Comparison of ENCODE assay signal across 8 cellular contexts in the genomic region with DNA sequence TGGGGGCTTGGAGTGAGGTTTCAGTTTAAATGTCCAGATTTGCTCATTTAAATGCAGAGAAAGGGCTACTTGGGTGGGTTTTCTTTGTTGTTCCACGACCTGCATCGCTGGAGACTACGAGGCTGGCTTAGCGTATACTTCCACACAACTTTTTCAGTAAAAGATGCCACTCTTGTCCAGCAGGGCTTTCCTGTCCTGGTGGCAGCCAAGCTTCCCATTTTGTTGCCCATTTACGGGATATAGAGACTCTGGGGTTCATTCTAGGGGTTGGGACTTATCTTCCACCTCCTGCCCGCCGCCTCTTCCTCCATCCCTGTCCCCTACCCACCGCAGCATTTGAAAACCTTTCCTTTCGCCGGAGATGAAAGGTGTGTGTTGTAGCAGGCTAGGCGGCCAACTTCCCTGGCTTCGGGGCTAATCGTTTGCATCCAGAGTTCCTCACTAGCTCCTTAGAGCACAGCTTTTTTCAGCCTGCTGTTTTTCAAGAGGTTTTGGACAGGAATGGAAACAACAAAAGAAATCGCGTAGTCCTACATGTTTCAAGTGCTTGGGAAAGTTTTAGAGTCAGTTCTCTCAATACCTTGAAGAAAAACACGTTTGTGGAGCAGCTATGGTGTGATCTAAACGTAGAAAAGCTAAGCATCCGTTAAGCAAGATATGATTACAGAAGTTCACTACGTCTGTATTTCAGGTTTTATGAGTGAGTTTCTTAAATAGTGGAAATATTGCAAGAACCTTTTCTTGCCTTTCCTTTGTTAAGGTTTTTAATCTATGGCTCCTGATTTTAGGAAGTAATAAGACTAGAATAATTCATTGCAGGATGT. TPM values are rescaled to one million over a fixed set of nuclear protein-coding genes. Genes with fewer than 3 reads are reported as not detected.
DNase-seq lines count a peak whose midpoint lies in the region; ATAC-seq and TF ChIP-seq lines count a peak whose summit lies in the region.

No MANE protein-coding gene starts in this region.

- H3K4me1 ChIP-seq in spleen, result peaks cover 8 to 23% (median 17%) of the 10 kb centered on the region in 6 donors

- BruUV-seq in Calu3 (replicated peaks; lab: Mats Ljungman, UMichigan), result TSS peak; percentile 68

- no peaks in the 10 kb centered on the region for H3K36me3 ChIP-seq in spleen

- peaks cover 30% of the 10 kb centered on the region for H3K36me3 Mint-ChIP-seq in Calu3 (ENCODE audit: insufficient read depth, unreplicated experiment)

- no peak for TF ChIP-seq POLR2A in spleen (IDR thresholded peaks at IDR 0.05)

- CTCF ChIA-PET in Calu3 (lab: Charles Lee), result interaction anchor here (0.7 to 2.6 kb wide), 10 partner anchors 9 to 185 kb away, joined by 3 to 16 read pairs (median 3); a partner anchor contains a TSS

- H3K4me3 Mint-ChIP-seq in Calu3 (ENCODE audit: low read depth, unreplicated experiment), result peak overlapping the region; percentile 87

- H3K27ac ChIP-seq in spleen, result no peak overlapping the region

- intact Hi-C loops in Calu3 (cut with micrococcal nuclease; ENCODE audit: unreplicated experiment), result no loop called here
- intact Hi-C loops in spleen (cut with DNase I; ENCODE audit: low total_unique reads), result no loop called here

- TF ChIP-seq CTCF in Calu3 (IDR thresholded peaks at IDR 0.05; ENCODE audit: unreplicated experiment) (peak; percentile 36), spleen (IDR thresholded peaks at IDR 0.05 in 8 of 11, conservative IDR thresholded peaks at IDR 0.05 in 3 of 11) (no peak)

- peaks cover 7% of the 10 kb centered on the region for H3K4me1 Mint-ChIP-seq in Calu3 (ENCODE audit: low read depth, unreplicated experiment)

- peaks cover 0 to 25% (median 13%) of the 10 kb centered on the region in 7 donors for H3K27me3 ChIP-seq in spleen (replicated peaks in 1 of 7)

- H3K9me3 ChIP-seq in spleen, result no peaks in the 10 kb centered on the region

- no peaks in the 10 kb centered on the region for H3K9me3 Mint-ChIP-seq in Calu3 (ENCODE audit: low read depth, unreplicated experiment)

- peak; percentile 33 for DNase-seq in Calu3
- DNase-seq in HuH-7.5 (ENCODE audit: low spot score), result peak; percentile 56
- peak; percentile 55 for DNase-seq in activated CD8-positive, alpha-beta memory T cell treated with anti-CD3 and anti-CD28 coated beads, Interleukin-2, amount 50 U/mL, for 48 hours
- DNase-seq in spleen, result no peak
- DNase-seq in effector CD8-positive, alpha-beta T cell (lab: John Stamatoyannopoulos, UW), result no peak
- DNase-seq in stimulated activated CD4-positive, alpha-beta T cell treated with anti-CD3 and anti-CD28 coated beads, Interleukin-2, amount 100 ng/mL, for 24 hours, result no peak

- WGBS in spleen, 5 donors, result 3 to 5% (median 4%) methylated on average over 19 of the region's 19 CpGs

- H3K27ac Mint-ChIP-seq in Calu3 (ENCODE audit: unreplicated experiment), result peak overlapping the region; percentile 92

- ATAC-seq in GM19372 (IDR thresholded peaks at IDR 0.05; ENCODE audit: low read depth, unreplicated experiment), result peak; percentile 16

- no peaks in the 10 kb centered on the region for H3K27me3 Mint-ChIP-seq in Calu3 (ENCODE audit: unreplicated experiment)

- peak overlapping the region; percentile 83 for H3K4me3 ChIP-seq in iPS-11a (ENCODE audit: low read depth, low read length)
- H3K4me3 ChIP-seq in spleen, result peak overlapping the region; percentile 43 to 94 (median 66)

RNA-seq across cellular contexts. Expression of a gene that starts 0.8 kb away (rescaled TPM):
- total RNA-seq in Calu3 (2022) (34.9 and 47.0 TPM in 2 replicates), spleen (1 to 10 TPM in 2 of 7 donors, under 1 TPM in 5; 0.39 to 2.2 (median 0.64) TPM)
- polyA plus RNA-seq in spleen, result under 1 TPM; 0.11 to 0.24 (median 0.19) TPM

RNA-seq across cellular contexts. Expression of a gene that starts 25.9 kb away (rescaled TPM):
- total RNA-seq in Calu3 (2022) (358 and 376 TPM in 2 replicates), spleen (100 to 1,000 TPM in 6 of 7 donors, 10 to 100 TPM in 1; 99.0 to 128 (median 110) TPM)
- polyA plus RNA-seq in spleen, result 100 to 1,000 TPM; 176 to 243 (median 207) TPM

RNA-seq across cellular contexts. Expression of a gene that starts 54.6 kb away (rescaled TPM):
- not detected in 2 replicates for total RNA-seq in Calu3 (2022)
- under 1 TPM in 5 of 7 donors, not detected in 2; 0.23 to 0.66 (median 0.46) TPM for total RNA-seq in spleen
- polyA plus RNA-seq in spleen, result 1 to 10 TPM in 1 of 3 donors, under 1 TPM in 2; 0.48 to 1.6 (median 0.74) TPM

RNA-seq across cellular contexts. Expression of a gene that starts 58.8 kb away (rescaled TPM):
- 11.6 and 15.7 TPM in 2 replicates for total RNA-seq in Calu3 (2022)
- total RNA-seq in spleen, result 1 to 10 TPM; 1.5 to 4.7 (median 2.5) TPM
- 1 to 10 TPM; 1.1 to 1.5 (median 1.2) TPM for polyA plus RNA-seq in spleen

Comparison
In these comparisons a context has a peak if more than half of its experiments do, and no peak if none do; other contexts are left out.
1. DNase-seq: peak in Calu3 (single experiment), HuH-7.5 (single experiment) and activated CD8-positive, alpha-beta memory T cell treated with anti-CD3 and anti-CD28 coated beads, Interleukin-2, amount 50 U/mL, for 48 hours (single experiment); none in spleen (single experiment), effector CD8-positive, alpha-beta T cell (single experiment) and stimulated activated CD4-positive, alpha-beta T cell treated with anti-CD3 and anti-CD28 coated beads, Interleukin-2, amount 100 ng/mL, for 24 hours (0 of 2).
2. RNA of a gene that starts 0.8 kb away (total RNA-seq): 34.9 to 47.0 TPM in Calu3; 0.39 to 2.2 TPM in spleen; every median in the first group is over 10 times any median in the second.